6 cellular contexts compared by ENCODE assay signal in genomic region chr4:178426871-178427270, GRCh38.
"Had no signal": no experiment of that assay in that cellular context is flagged by ENCODE, and none has a peak within 500 bp of the region (broad histone marks: within the 10 kb centered on the region; RNA-seq: fewer than 3 reads in every experiment).

No MANE protein-coding gene starts in this region.

- H3K36me3 Mint-ChIP-seq: IgD-negative memory B cell had no signal

- DNase-seq: IMR-90, KBM-7 had no signal

- H3K27ac ChIP-seq: HL-60 had no signal

- H3K4me3 ChIP-seq: K562 had no signal

- H3K4me1 Mint-ChIP-seq: IgD-negative memory B cell had no signal

- H3K27me3 Mint-ChIP-seq: IgD-negative memory B cell had no signal

- H3K27ac Mint-ChIP-seq: IgD-negative memory B cell had no signal

- ATAC-seq: HepG2, K562 had no signal

- H3K4me3 Mint-ChIP-seq: IgD-negative memory B cell had no signal
